ENCODE assay signal across 20 cellular contexts in genomic region chr5:54753753-54754152, GRCh38.
DNase-seq lines count a peak whose midpoint lies in the region; FAIRE-seq and TF ChIP-seq lines count a peak whose summit lies in the region.
"Had no signal": no experiment of that assay in that cellular context is flagged by ENCODE, and none has a peak within 500 bp of the region (broad histone marks: within the 10 kb centered on the region; RNA-seq: fewer than 3 reads in every experiment).

No MANE protein-coding gene starts in this region.

- H2AFZ ChIP-seq in KMS-11 (ENCODE audit: low read depth) (peak overlapping the region; percentile 83; the same call in 1 of the 2 replicates), astrocyte (ENCODE audit: low read depth, low read length) (no peak overlapping the region), osteoblast (ENCODE audit: low read length) (no peak overlapping the region)

- TF ChIP-seq CTCF in KMS-11 (conservative IDR thresholded peaks at IDR 0.05; ENCODE audit: low read depth, low read length) (no peak), astrocyte (IDR thresholded peaks at IDR 0.05; ENCODE audit: insufficient read depth, low read depth, low read length) (no peak), osteoblast (IDR thresholded peaks at IDR 0.05; ENCODE audit: extremely low read depth, low read depth, low read length) (no peak)

- H3K4me2 ChIP-seq in BLaER1 (peak overlapping the region; percentile 91), KMS-11 (peak overlapping the region; percentile 83), astrocyte (ENCODE audit: low read length) (no peak overlapping the region), osteoblast (ENCODE audit: insufficient read depth, low read length) (no peak overlapping the region)
- H3K4me2 ChIP-seq: A549 had no signal

- H3K9me3 ChIP-seq in BLaER1 (0 out of 2 replicates have a peak, but pooled peaks cover 5% of the 10 kb centered on the region), astrocyte (ENCODE audit: insufficient read depth, low read depth, low read length) (no peaks in the 10 kb centered on the region), osteoblast (ENCODE audit: low read depth, low read length) (no peaks in the 10 kb centered on the region)

- no peak for FAIRE-seq in astrocyte (lab: Jason Lieb, UNC)
- FAIRE-seq: A549, GM19239 had no signal

- peaks cover 6% of the 10 kb centered on the region for H3K36me3 Mint-ChIP-seq in astrocyte (ENCODE audit: low read depth, unreplicated experiment)
- peaks cover 13% of the 10 kb centered on the region for H3K36me3 Mint-ChIP-seq in activated T-helper 1 cell treated with anti-CD3 and anti-CD28 coated beads, Interleukin-12 subunit alpha, Interleukin-12 subunit beta, Interleukin-2, Interleukin-4 antibody, amounts not matched to agents 30 ng/mL and 10 ng/mL and 1 ng/mL, durations not matched to agents 14 hours and 24 hours and 36 hours (ENCODE audit: low read depth)

- intact Hi-C loops in activated T-helper 1 cell treated with anti-CD3 and anti-CD28 coated beads, Interleukin-12 subunit alpha, Interleukin-12 subunit beta, Interleukin-2, Interleukin-4 antibody, amounts not matched to agents 30 ng/mL and 10 ng/mL and 1 ng/mL, durations not matched to agents 14 hours and 24 hours and 36 hours (cut with micrococcal nuclease), result loop anchor here (1.0 to 2.0 kb wide), 3 partner anchors 9 to 41 kb away; no protein-coding TSS in a partner anchor

- H3K9me3 Mint-ChIP-seq in astrocyte (ENCODE audit: unreplicated experiment), result peaks cover 6% of the 10 kb centered on the region
- peaks cover 11% of the 10 kb centered on the region for H3K9me3 Mint-ChIP-seq in activated T-helper 1 cell treated with anti-CD3 and anti-CD28 coated beads, Interleukin-12 subunit alpha, Interleukin-12 subunit beta, Interleukin-2, Interleukin-4 antibody, amounts not matched to agents 30 ng/mL and 10 ng/mL and 1 ng/mL, durations not matched to agents 14 hours and 24 hours and 36 hours

- H3K27me3 Mint-ChIP-seq in astrocyte (ENCODE audit: low read depth, unreplicated experiment), result no peaks in the 10 kb centered on the region
- no peaks in the 10 kb centered on the region for H3K27me3 Mint-ChIP-seq in activated T-helper 1 cell treated with anti-CD3 and anti-CD28 coated beads, Interleukin-12 subunit alpha, Interleukin-12 subunit beta, Interleukin-2, Interleukin-4 antibody, amounts not matched to agents 30 ng/mL and 10 ng/mL and 1 ng/mL, durations not matched to agents 14 hours and 24 hours and 36 hours (ENCODE audit: insufficient read depth)

- peak overlapping the region; percentile 70 for H3K27ac ChIP-seq in BLaER1
- H3K27ac ChIP-seq in KMS-11, result peak overlapping the region; percentile 84; the same call in 1 of the 2 replicates
- H3K27ac ChIP-seq in astrocyte (ENCODE audit: low read depth, low read length), result peak overlapping the region; percentile 12
- H3K27ac ChIP-seq in osteoblast (ENCODE audit: low read depth, low read length), result peak overlapping the region; percentile 48
- H3K27ac ChIP-seq: A549 had no signal

- H3K36me3 ChIP-seq in BLaER1 (no peaks in the 10 kb centered on the region), KMS-11 (ENCODE audit: insufficient read depth) (no peaks in the 10 kb centered on the region), astrocyte (ENCODE audit: insufficient read depth, low read length) (no peaks in the 10 kb centered on the region), osteoblast (ENCODE audit: insufficient read depth, low read length) (no peaks in the 10 kb centered on the region)

- H3K4me3 ChIP-seq in BLaER1 (no peak overlapping the region), KMS-11 (IDR thresholded peaks at IDR 0.05; ENCODE audit: insufficient read depth, low read depth, low read length) (no peak overlapping the region), astrocyte (ENCODE audit: insufficient read depth, low read depth, low read length) (no peak overlapping the region), osteoblast (ENCODE audit: insufficient read depth, low read length) (no peak overlapping the region)
- H3K4me3 ChIP-seq: A549 had no signal

- H3K27ac Mint-ChIP-seq in astrocyte (ENCODE audit: unreplicated experiment), result no peak overlapping the region
- no peak overlapping the region for H3K27ac Mint-ChIP-seq in activated T-helper 1 cell treated with anti-CD3 and anti-CD28 coated beads, Interleukin-12 subunit alpha, Interleukin-12 subunit beta, Interleukin-2, Interleukin-4 antibody, amounts not matched to agents 30 ng/mL and 10 ng/mL and 1 ng/mL, durations not matched to agents 14 hours and 24 hours and 36 hours

- no peaks in the 10 kb centered on the region for H3K27me3 ChIP-seq in BLaER1
- no peaks in the 10 kb centered on the region for H3K27me3 ChIP-seq in KMS-11 (ENCODE audit: insufficient read depth, low read depth)
- H3K27me3 ChIP-seq in astrocyte (ENCODE audit: insufficient read depth, low read length), result no peaks in the 10 kb centered on the region
- H3K27me3 ChIP-seq in osteoblast (ENCODE audit: insufficient read depth, low read length), result no peaks in the 10 kb centered on the region

- H3K9ac ChIP-seq in BLaER1, result peak overlapping the region; percentile 59; the same call in 1 of the 2 replicates
- peak overlapping the region; percentile 55; the same call in 1 of the 2 replicates for H3K9ac ChIP-seq in KMS-11
- no peak overlapping the region for H3K9ac ChIP-seq in astrocyte (ENCODE audit: low read length)

- H3K4me1 ChIP-seq in BLaER1 (peaks cover 65% of the 10 kb centered on the region), KMS-11 (ENCODE audit: low read depth, poor library complexity, severe bottlenecking) (peaks cover 26% of the 10 kb centered on the region), astrocyte (ENCODE audit: insufficient read depth, low read length) (peaks cover 23% of the 10 kb centered on the region), osteoblast (ENCODE audit: insufficient read depth, low read length) (peaks cover 26% of the 10 kb centered on the region)
- H3K4me1 ChIP-seq: A549 had no signal

- DNase-seq in astrocyte (ENCODE audit: low read depth) (no peak), osteoblast (ENCODE audit: insufficient read length, low spot score, missing footprints) (no peak), NK-92 (lab: John Stamatoyannopoulos, UW; ENCODE audit: unreplicated experiment) (no peak), foreskin melanocyte (no peak)
- no peak for DNase-seq in activated T-helper 1 cell treated with anti-CD3 and anti-CD28 coated beads, Interleukin-12 subunit alpha, Interleukin-12 subunit beta, Interleukin-2, Interleukin-4 antibody, amounts not matched to agents 30 ng/mL and 10 ng/mL and 1 ng/mL, durations not matched to agents 14 hours and 24 hours and 36 hours (ENCODE audit: low spot score)
- DNase-seq: DMS153, DND-41, NCI-H1092, NCI-H1417 treated with DMSO at 0.1 percent for 48 hours, NCI-H1694 treated with DMSO at 0.1 percent for 48 hours, NCI-H2081 treated with DMSO at 0.1 percent for 48 hours, NCI-H2171, NCI-H226, NCI-H510A, NCI-H69, PC-3 had no signal

- H3K4me1 Mint-ChIP-seq in astrocyte (ENCODE audit: low read depth, unreplicated experiment), result peaks cover 22% of the 10 kb centered on the region
- peaks cover 55% of the 10 kb centered on the region for H3K4me1 Mint-ChIP-seq in activated T-helper 1 cell treated with anti-CD3 and anti-CD28 coated beads, Interleukin-12 subunit alpha, Interleukin-12 subunit beta, Interleukin-2, Interleukin-4 antibody, amounts not matched to agents 30 ng/mL and 10 ng/mL and 1 ng/mL, durations not matched to agents 14 hours and 24 hours and 36 hours (ENCODE audit: low read depth)

- no peaks in the 10 kb centered on the region for H4K20me1 ChIP-seq in BLaER1
- no peaks in the 10 kb centered on the region for H4K20me1 ChIP-seq in KMS-11 (ENCODE audit: insufficient read depth)
- no peaks in the 10 kb centered on the region for H4K20me1 ChIP-seq in astrocyte (ENCODE audit: insufficient read depth, low read length)
- no peaks in the 10 kb centered on the region for H4K20me1 ChIP-seq in osteoblast (ENCODE audit: insufficient read depth, low read length)

- H3K4me3 Mint-ChIP-seq in astrocyte (ENCODE audit: unreplicated experiment), result no peak overlapping the region
- no peak overlapping the region for H3K4me3 Mint-ChIP-seq in activated T-helper 1 cell treated with anti-CD3 and anti-CD28 coated beads, Interleukin-12 subunit alpha, Interleukin-12 subunit beta, Interleukin-2, Interleukin-4 antibody, amounts not matched to agents 30 ng/mL and 10 ng/mL and 1 ng/mL, durations not matched to agents 14 hours and 24 hours and 36 hours

- no peaks in the 10 kb centered on the region for H3K79me2 ChIP-seq in KMS-11 (ENCODE audit: insufficient read depth, low read depth)
- H3K79me2 ChIP-seq in astrocyte (ENCODE audit: insufficient read depth, low read length), result no peaks in the 10 kb centered on the region
- H3K79me2 ChIP-seq in osteoblast (ENCODE audit: insufficient read depth, low read length), result no peaks in the 10 kb centered on the region

Comparison
In these comparisons a context has a peak if more than half of its experiments do, and no peak if none do; other contexts are left out.
1. H3K27ac ChIP-seq: peak in every context shown above with its lines; median percentile 84 in KMS-11; 70 in BLaER1; 48 in osteoblast; 12 in astrocyte.
2. H3K4me2 ChIP-seq: peak in BLaER1 (single experiment) and KMS-11 (single experiment); none in astrocyte (single experiment) and osteoblast (single experiment).